ENCODE assay signal across 12 cellular contexts in the genomic region with DNA sequence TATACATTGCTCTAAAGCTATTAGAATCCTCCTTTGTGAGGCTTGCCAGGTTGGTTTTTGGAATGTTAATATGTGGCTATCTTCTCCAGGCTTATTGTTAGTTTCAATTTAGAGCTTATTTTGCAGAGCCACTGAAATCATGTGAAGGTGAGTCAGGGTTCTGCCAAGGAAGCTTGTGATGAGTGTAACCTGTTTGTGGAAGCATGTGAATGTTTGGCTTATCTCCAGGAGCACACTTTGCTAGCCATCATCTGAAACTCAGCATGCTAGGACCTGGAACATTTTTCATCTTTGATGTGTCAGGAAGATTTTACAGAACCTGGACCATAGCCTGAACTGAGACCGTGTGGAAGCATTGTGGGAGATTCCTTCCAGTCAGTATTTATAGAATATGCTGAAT.
DNase-seq lines count a peak whose midpoint lies in the region; ATAC-seq lines count a peak whose summit lies in the region.
"Had no signal": no experiment of that assay in that cellular context is flagged by ENCODE, and none has a peak within 500 bp of the region (broad histone marks: within the 10 kb centered on the region; RNA-seq: fewer than 3 reads in every experiment).

No MANE protein-coding gene starts in this region.

- no peak for ATAC-seq in HG02884 (IDR thresholded peaks at IDR 0.05; ENCODE audit: unreplicated experiment)
- ATAC-seq: activated CD4-positive, CD25-positive, alpha-beta regulatory T cell treated with anti-CD3 and anti-CD28 coated beads, Interleukin-2, amount 50 U/mL, for 24 hours; K562; stimulated activated naive B cell treated with anti-CD40 and anti-IgM and Interleukin-4, amounts not matched to agents 10 μg/mL and 1 μg/mL and 100 μg/mL, for 72 hours had no signal

- DNase-seq in Caki2 (ENCODE audit: low read depth) = peak; percentile 85
- DNase-seq in M059J (ENCODE audit: low read depth) = peak; percentile 48
- DNase-seq in cerebellum (ENCODE audit: low spot score) = peak; percentile 17
- peak; percentile 14 for DNase-seq in midbrain (lab: John Stamatoyannopoulos, UW)
- DNase-seq in NCI-H1048 (lab: John Stamatoyannopoulos, UW) = no peak
- DNase-seq in stimulated activated CD4-positive, alpha-beta T cell treated with anti-CD3 and anti-CD28 coated beads, Interleukin-4, amount 100 ng/mL, for 4 hours = no peak
- no peak for DNase-seq in NCI-H2107 treated with DMSO at 0.1 percent for 48 hours (lab: John Stamatoyannopoulos, UW; ENCODE audit: unreplicated experiment)
- DNase-seq: activated naive CD4-positive, alpha-beta T cell treated with Interleukin-2 at 50 U/mL for 16 hours; stimulated activated naive B cell treated with anti-CD40 and anti-IgM and Interleukin-4, amounts not matched to agents 10 μg/mL and 1 μg/mL and 100 μg/mL, for 72 hours had no signal

- in situ Hi-C loops in Caki2 (cut with HindIII; ENCODE audit: low pct_unique_long_range_greater_than_20kb, low sequenced_read_pairs) = loop anchor here (10.0 kb wide), 1 partner anchor 90 kb away; no protein-coding TSS in a partner anchor

Comparison
In these comparisons a context has a peak if more than half of its experiments do, and no peak if none do; other contexts are left out.
1. DNase-seq: peak in Caki2 (single experiment), M059J (single experiment), cerebellum (single experiment) and midbrain (single experiment); none in NCI-H1048 (single experiment), stimulated activated CD4-positive, alpha-beta T cell treated with anti-CD3 and anti-CD28 coated beads, Interleukin-4, amount 100 ng/mL, for 4 hours (0 of 2) and NCI-H2107 treated with DMSO at 0.1 percent for 48 hours (single experiment).